18 cellular contexts compared by ENCODE assay signal in genomic region chr15:43889072-43889471, GRCh38.
A peak's percentile ranks its signal among the peaks of the same experiment; 100 is the strongest.
DNase-seq lines count a peak whose midpoint lies in the region; ATAC-seq and TF ChIP-seq lines count a peak whose summit lies in the region.
"Had no signal": no experiment of that assay in that cellular context is flagged by ENCODE, and none has a peak within 500 bp of the region (broad histone marks: within the 10 kb centered on the region; RNA-seq: fewer than 3 reads in every experiment).

No MANE protein-coding gene starts in this region.

- H3K4me3 Mint-ChIP-seq in progenitor cell of endocrine pancreas (ENCODE audit: low read depth) (peak overlapping the region; percentile 5), osteocyte (ENCODE audit: unreplicated experiment) (no peak overlapping the region)
- H3K4me3 Mint-ChIP-seq: CD4-positive, alpha-beta T cell had no signal

- H3K9me3 ChIP-seq in heart right ventricle, result no peaks in the 10 kb centered on the region
- H3K9me3 ChIP-seq in uterus, result no peaks in the 10 kb centered on the region
- H3K9me3 ChIP-seq: A549, HAP-1 had no signal

- H3K27ac Mint-ChIP-seq in progenitor cell of endocrine pancreas, result peak overlapping the region; percentile 12
- H3K27ac Mint-ChIP-seq in osteocyte (ENCODE audit: unreplicated experiment), result no peak overlapping the region
- H3K27ac Mint-ChIP-seq: CD4-positive, alpha-beta T cell had no signal

- H3K36me3 Mint-ChIP-seq in progenitor cell of endocrine pancreas (ENCODE audit: insufficient read depth) (peaks cover 5% of the 10 kb centered on the region), osteocyte (ENCODE audit: unreplicated experiment) (no peaks in the 10 kb centered on the region)

- no peaks in the 10 kb centered on the region for H3K36me3 ChIP-seq in heart right ventricle
- no peaks in the 10 kb centered on the region for H3K36me3 ChIP-seq in uterus

- peaks cover 18% of the 10 kb centered on the region for H3K4me1 Mint-ChIP-seq in progenitor cell of endocrine pancreas (ENCODE audit: low read depth)
- H3K4me1 Mint-ChIP-seq in osteocyte (ENCODE audit: unreplicated experiment), result no peaks in the 10 kb centered on the region

- no peak for TF ChIP-seq POLR2A in uterus (IDR thresholded peaks at IDR 0.05)

- H3K4me1 ChIP-seq in heart right ventricle (peaks cover 3 to 51% (median 9%) of the 10 kb centered on the region in 9 donors), uterus (no peaks in the 10 kb centered on the region)
- H3K4me1 ChIP-seq: A549, HAP-1 had no signal

- no peaks in the 10 kb centered on the region for H3K9me3 Mint-ChIP-seq in progenitor cell of endocrine pancreas (ENCODE audit: low read depth)
- H3K9me3 Mint-ChIP-seq in osteocyte (ENCODE audit: unreplicated experiment), result no peaks in the 10 kb centered on the region
- H3K9me3 Mint-ChIP-seq: CD4-positive, alpha-beta T cell had no signal

- intact Hi-C loops in cardiac septum (cut with DNase I), result no loop called here
- intact Hi-C loops in heart right ventricle (cut with DNase I), result no loop called here
- intact Hi-C loops in uterus (cut with DNase I; ENCODE audit: low total_unique reads), result no loop called here

- H3K4me3 ChIP-seq in heart right ventricle (no peak overlapping the region), uterus (no peak overlapping the region)
- H3K4me3 ChIP-seq: A549, GM12878, HAP-1 had no signal

- TF ChIP-seq CTCF in heart right ventricle (IDR thresholded peaks at IDR 0.05), result no peak
- no peak for TF ChIP-seq CTCF in progenitor cell of endocrine pancreas (IDR thresholded peaks at IDR 0.05; ENCODE audit: unreplicated experiment)
- no peak for TF ChIP-seq CTCF in osteocyte (IDR thresholded peaks at IDR 0.05)
- TF ChIP-seq CTCF in uterus (IDR thresholded peaks at IDR 0.05), result no peak

- DNase-seq in DMS53 (lab: John Stamatoyannopoulos, UW), result peak; percentile 39
- DNase-seq in DMS53 treated with DMSO at 0.1 percent for 48 hours (lab: John Stamatoyannopoulos, UW; ENCODE audit: unreplicated experiment), result no peak
- peak; percentile 1 for DNase-seq in cardiac septum (ENCODE audit: low spot score)
- no peak for DNase-seq in heart right ventricle
- DNase-seq in progenitor cell of endocrine pancreas (ENCODE audit: low spot score, unreplicated experiment), result no peak
- no peak for DNase-seq in osteocyte (ENCODE audit: extremely low spot score, unreplicated experiment)
- no peak for DNase-seq in uterus
- DNase-seq: AML-193; CD4-positive, alpha-beta T cell; DMS153; DND-41; EL had no signal

- ATAC-seq in heart right ventricle, result no peak
- ATAC-seq: A549, GM12878 had no signal

- H3K27me3 Mint-ChIP-seq in progenitor cell of endocrine pancreas (no peaks in the 10 kb centered on the region), osteocyte (ENCODE audit: unreplicated experiment) (no peaks in the 10 kb centered on the region)
- H3K27me3 Mint-ChIP-seq: CD4-positive, alpha-beta T cell had no signal

- H3K27me3 ChIP-seq in heart right ventricle (no peaks in the 10 kb centered on the region), uterus (no peaks in the 10 kb centered on the region)

- H3K27ac ChIP-seq in heart right ventricle, result no peak overlapping the region
- H3K27ac ChIP-seq in uterus, result no peak overlapping the region
- H3K27ac ChIP-seq: 22Rv1, A549, C4-2B, HL-60 had no signal

- 89 to 91% methylated on average over 4 of the region's 4 CpGs for WGBS in heart right ventricle, 2 donors

Comparison
In these comparisons a context has a peak if more than half of its experiments do, and no peak if none do; other contexts are left out.
1. DNase-seq: peak in DMS53 (single experiment) and cardiac septum (single experiment); none in DMS53 treated with DMSO at 0.1 percent for 48 hours (single experiment), heart right ventricle (0 of 2), progenitor cell of endocrine pancreas (single experiment), osteocyte (single experiment) and uterus (0 of 2).